17 cellular contexts compared by ENCODE assay signal in the genomic region with DNA sequence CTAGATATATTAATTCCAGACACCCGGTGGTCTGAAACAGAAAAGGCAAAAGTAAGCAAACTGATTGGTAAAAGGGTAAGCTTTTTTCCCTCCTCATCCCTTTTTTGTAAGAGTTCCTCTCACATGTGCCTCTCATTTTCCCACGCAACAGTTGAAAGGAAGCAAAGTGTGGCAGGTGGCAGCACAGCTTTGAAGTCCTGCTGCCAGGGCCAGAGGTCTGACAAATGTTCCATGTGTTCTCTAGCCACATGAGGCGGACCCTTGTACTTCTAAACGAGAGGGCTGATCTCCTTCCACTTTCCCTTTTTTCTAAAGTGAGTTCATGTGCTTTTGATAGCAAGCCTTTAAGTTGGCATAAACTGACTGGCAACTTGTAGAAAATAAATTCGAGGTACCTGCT.
"Had no signal": no experiment of that assay in that cellular context is flagged by ENCODE, and none has a peak within 500 bp of the region (broad histone marks: within the 10 kb centered on the region; RNA-seq: fewer than 3 reads in every experiment).

No MANE protein-coding gene starts in this region.

- H3K9me3 ChIP-seq: MG63 had no signal

- ATAC-seq: activated T-helper 17 cell treated with anti-CD3 and anti-CD28 coated beads, Interleukin-2, amount 50 U/mL, for 72 hours; T-cell had no signal

- H3K4me3 ChIP-seq: cardiac muscle cell, MG63 had no signal

- H3K27me3 ChIP-seq: brain microvascular endothelial cell, cardiac muscle cell, MG63 had no signal

- H3K27ac ChIP-seq: brain microvascular endothelial cell, cardiac muscle cell had no signal

- H3K36me3 ChIP-seq: brain microvascular endothelial cell, cardiac muscle cell, MG63 had no signal

- DNase-seq: activated B cell treated with CpG ODN at 0.5 μM for 24 hours; activated CD4-positive, alpha-beta T cell treated with anti-CD3 and anti-CD28 coated beads for 1 hour; activated CD4-positive, alpha-beta T cell treated with anti-CD3 and anti-CD28 coated beads, Interleukin-2, amount 10 ng/mL, durations not matched to agents 24 days and 14 days; activated CD4-positive, alpha-beta T cell treated with anti-CD3 and anti-CD28 coated beads, Interleukin-2, amount 50 U/mL, for 48 hours; activated CD8-positive, alpha-beta memory T cell treated with anti-CD3 and anti-CD28 coated beads for 24 hours; activated gamma-delta T cell; activated naive CD4-positive, alpha-beta T cell treated with anti-CD3 and anti-CD28 coated beads for 36 hours; activated T-cell treated with anti-CD3 and anti-CD28 coated beads, Interleukin-2, amount 50 U/mL, for 48 hours; MG63; NCI-H1417 treated with DMSO at 0.1 percent for 48 hours; NCI-H1694; NCI-H2029 treated with DMSO at 0.1 percent for 48 hours; T-cell; T1000 had no signal
